In genomic region chr14:96198430-96199133, GRCh38 we compare ENCODE assay signal across 1 cellular context.
TF ChIP-seq lines count a peak whose summit lies in the region.

No MANE protein-coding gene starts in this region.

TF ChIP-seq in GM23338, 12 proteins besides CTCF, POLR2A, EP300 and RAD21 (continued from another document):
- TF ChIP-seq ZNF462 (CRISPR knock-in tag; IDR thresholded peaks at IDR 0.05) = no peak
- TF ChIP-seq REST (IDR thresholded peaks at IDR 0.05; ENCODE audit: unreplicated experiment) = no peak
- TF ChIP-seq STAT1 (IDR thresholded peaks at IDR 0.05; ENCODE audit: unreplicated experiment) = no peak
- TF ChIP-seq JUNB (IDR thresholded peaks at IDR 0.05; ENCODE audit: unreplicated experiment) = no peak
- no peak for TF ChIP-seq NANOG (IDR thresholded peaks at IDR 0.05; ENCODE audit: borderline replicate concordance)
- no peak for TF ChIP-seq EZH2phosphoT487 (IDR thresholded peaks at IDR 0.05; ENCODE audit: unreplicated experiment)
- TF ChIP-seq ZNF114 (CRISPR knock-in tag; IDR thresholded peaks at IDR 0.05) = no peak
- no peak for TF ChIP-seq ZNF331 (CRISPR knock-in tag; IDR thresholded peaks at IDR 0.05; ENCODE audit: low read depth)
